8 cellular contexts compared by ENCODE assay signal in genomic region chr10:51389415-51390342, GRCh38.
DNase-seq lines count a peak whose midpoint lies in the region; ATAC-seq and TF ChIP-seq lines count a peak whose summit lies in the region.

No MANE protein-coding gene starts in this region.

- no peak overlapping the region for H3K27ac ChIP-seq in OCI-LY3 (ENCODE audit: low read length)

- H3K27me3 Mint-ChIP-seq in Caco-2 (ENCODE audit: insufficient read depth, unreplicated experiment): peaks cover 2% of the 10 kb centered on the region
- H3K27me3 Mint-ChIP-seq in activated naive CD8-positive, alpha-beta T cell treated with anti-CD3 and anti-CD28 coated beads for 36 hours: no peaks in the 10 kb centered on the region

- ATAC-seq in GM19025 (IDR thresholded peaks at IDR 0.05; ENCODE audit: low read depth, unreplicated experiment) (peak; percentile 80), HG03097 (IDR thresholded peaks at IDR 0.05; ENCODE audit: low FRiP score, unreplicated experiment) (peak; percentile 68)

- H4K20me1 ChIP-seq in OCI-LY3 (ENCODE audit: insufficient read depth, low read length): no peaks in the 10 kb centered on the region

- POLR2A ChIA-PET in Caco-2 (lab: Charles Lee): no interaction called here

- H3K4me1 Mint-ChIP-seq in Caco-2 (ENCODE audit: low read depth, unreplicated experiment): no peaks in the 10 kb centered on the region
- no peaks in the 10 kb centered on the region for H3K4me1 Mint-ChIP-seq in activated naive CD8-positive, alpha-beta T cell treated with anti-CD3 and anti-CD28 coated beads for 36 hours

- H3K4me3 Mint-ChIP-seq in Caco-2 (ENCODE audit: unreplicated experiment): no peak overlapping the region
- no peak overlapping the region for H3K4me3 Mint-ChIP-seq in activated naive CD8-positive, alpha-beta T cell treated with anti-CD3 and anti-CD28 coated beads for 36 hours

- BruUV-seq in Caco-2 (replicated peaks; lab: Mats Ljungman, UMichigan): no TSS peak

- H3K4me1 ChIP-seq in Caco-2: no peaks in the 10 kb centered on the region
- H3K4me1 ChIP-seq in OCI-LY3 (ENCODE audit: low read length): no peaks in the 10 kb centered on the region

- TF ChIP-seq CTCF in Caco-2 (IDR thresholded peaks at IDR 0.05; ENCODE audit: insufficient read depth in 1 of 2, low read depth in 1 of 2, low read length in 1 of 2, severe bottlenecking in 1 of 2, unreplicated experiment in 1 of 2): peak; percentile 93 to 97
- peak; percentile 73 for TF ChIP-seq CTCF in OCI-LY3 (IDR thresholded peaks at IDR 0.05; ENCODE audit: low read depth, low read length)

- H3K9me3 ChIP-seq in Caco-2 (no peaks in the 10 kb centered on the region), OCI-LY3 (ENCODE audit: insufficient read depth, low read length) (no peaks in the 10 kb centered on the region)

- H3K36me3 ChIP-seq in Caco-2 (ENCODE audit: control insufficient read depth, insufficient read depth, low read length) (no peaks in the 10 kb centered on the region), OCI-LY3 (replicated peaks; ENCODE audit: low read depth, low read length) (no peaks in the 10 kb centered on the region)

- peak overlapping the region; percentile 51 for H3K4me2 ChIP-seq in OCI-LY3 (ENCODE audit: low read length)

- intact Hi-C loops in Caco-2 (cut with micrococcal nuclease; ENCODE audit: unreplicated experiment): loop anchor here (1.0 kb wide), 6 partner anchors 33 to 826 kb away; no protein-coding TSS in a partner anchor
- intact Hi-C loops in posterior vena cava (cut with DNase I): no loop called here

- no peaks in the 10 kb centered on the region for H3K9me3 Mint-ChIP-seq in Caco-2 (ENCODE audit: unreplicated experiment)
- H3K9me3 Mint-ChIP-seq in activated naive CD8-positive, alpha-beta T cell treated with anti-CD3 and anti-CD28 coated beads for 36 hours: no peaks in the 10 kb centered on the region

- peak overlapping the region; percentile 41; the same call in 1 of the 2 replicates for H2AFZ ChIP-seq in OCI-LY3 (ENCODE audit: low read depth, low read length)

- H3K9ac ChIP-seq in OCI-LY3 (ENCODE audit: low read length): no peak overlapping the region

- H3K36me3 Mint-ChIP-seq in Caco-2 (ENCODE audit: insufficient read depth, unreplicated experiment): no peaks in the 10 kb centered on the region
- no peaks in the 10 kb centered on the region for H3K36me3 Mint-ChIP-seq in activated naive CD8-positive, alpha-beta T cell treated with anti-CD3 and anti-CD28 coated beads for 36 hours

- H3K79me2 ChIP-seq in OCI-LY3 (ENCODE audit: low read length): no peaks in the 10 kb centered on the region

- H3K27me3 ChIP-seq in Caco-2 (replicated peaks; ENCODE audit: control insufficient read depth, insufficient read depth, low read length) (no peaks in the 10 kb centered on the region), OCI-LY3 (ENCODE audit: low read depth, low read length) (no peaks in the 10 kb centered on the region)

- no peak overlapping the region for H3K27ac Mint-ChIP-seq in Caco-2 (ENCODE audit: unreplicated experiment)
- H3K27ac Mint-ChIP-seq in activated naive CD8-positive, alpha-beta T cell treated with anti-CD3 and anti-CD28 coated beads for 36 hours: no peak overlapping the region

- DNase-seq in Caco-2 (peak; percentile 69 to 79), hepatic stellate cell (ENCODE audit: low spot score) (peak; percentile 79), posterior vena cava (ENCODE audit: low spot score) (no peak)
- DNase-seq in activated naive CD8-positive, alpha-beta T cell treated with anti-CD3 and anti-CD28 coated beads for 36 hours: peak; percentile 29
- peak; percentile 7 to 22 for DNase-seq in stimulated activated CD4-positive, alpha-beta T cell treated with anti-CD3 and anti-CD28 coated beads, Interleukin-15, amount 100 ng/mL, for 48 hours (ENCODE audit: low read depth in 2 of 2)

- H3K4me3 ChIP-seq in Caco-2 (ENCODE audit: low read depth, low read length): no peak overlapping the region
- no peak overlapping the region for H3K4me3 ChIP-seq in OCI-LY3 (ENCODE audit: low read length)

- CTCF ChIA-PET in Caco-2 (lab: Charles Lee): interaction anchor here (0.6 to 1.6 kb wide), 10 partner anchors 8 to 824 kb away, joined by 3 to 5 read pairs (median 3); no protein-coding TSS in a partner anchor
